34 cellular contexts compared by ENCODE assay signal in genomic region chr5:159290741-159291140, GRCh38. TPM values are rescaled to one million over a fixed set of nuclear protein-coding genes. Genes with fewer than 3 reads are reported as not detected.
DNase-seq lines count a peak whose midpoint lies in the region; ATAC-seq and TF ChIP-seq lines count a peak whose summit lies in the region.
"Had no signal": no experiment of that assay in that cellular context is flagged by ENCODE, and none has a peak within 500 bp of the region (broad histone marks: within the 10 kb centered on the region; RNA-seq: fewer than 3 reads in every experiment).

No MANE protein-coding gene starts in this region.

- H3K4me3 ChIP-seq in OCI-LY3 (ENCODE audit: low read length) = no peak overlapping the region
- H3K4me3 ChIP-seq: left ventricle myocardium inferior, vagina had no signal

- H3K4me3 Mint-ChIP-seq in natural killer cell = no peak overlapping the region
- H3K4me3 Mint-ChIP-seq: CD8-positive, alpha-beta T cell; H9; immature natural killer cell; stimulated activated naive CD8-positive, alpha-beta T cell treated with anti-CD3 and anti-CD28 coated beads, Interleukin-15, amount 100 ng/mL, for 72 hours; T-helper 17 cell had no signal

- ATAC-seq in natural killer cell = no peak
- ATAC-seq: CD8-positive, alpha-beta T cell; right cardiac atrium; Right ventricle myocardium inferior; SK-N-SH treated with all-trans-retinoic acid at 6 μM for 48 hours; stimulated activated naive CD8-positive, alpha-beta T cell treated with anti-CD3 and anti-CD28 coated beads, Interleukin-15, amount 100 ng/mL, for 72 hours; T-helper 17 cell had no signal

- H3K9me3 ChIP-seq in OCI-LY3 (ENCODE audit: insufficient read depth, low read length) = no peaks in the 10 kb centered on the region
- H3K9me3 ChIP-seq: BE2C, vagina had no signal

- no peaks in the 10 kb centered on the region for H4K20me1 ChIP-seq in OCI-LY3 (ENCODE audit: insufficient read depth, low read length)

- H3K27me3 Mint-ChIP-seq in natural killer cell (ENCODE audit: low read depth in 2 of 2) = no peaks in the 10 kb centered on the region
- H3K27me3 Mint-ChIP-seq: stimulated activated naive CD8-positive, alpha-beta T cell treated with anti-CD3 and anti-CD28 coated beads, Interleukin-15, amount 100 ng/mL, for 72 hours; T-helper 17 cell had no signal

- no peaks in the 10 kb centered on the region for H3K36me3 Mint-ChIP-seq in natural killer cell

- no peaks in the 10 kb centered on the region for H3K9me3 Mint-ChIP-seq in natural killer cell
- H3K9me3 Mint-ChIP-seq: CD8-positive, alpha-beta T cell; H9; stimulated activated naive CD8-positive, alpha-beta T cell treated with anti-CD3 and anti-CD28 coated beads, Interleukin-15, amount 100 ng/mL, for 72 hours had no signal

- no peak overlapping the region for H3K27ac ChIP-seq in OCI-LY3 (ENCODE audit: low read length)
- H3K27ac ChIP-seq: brain microvascular endothelial cell, HL-60, left ventricle myocardium inferior, vagina had no signal

- TF ChIP-seq CTCF in OCI-LY3 (IDR thresholded peaks at IDR 0.05; ENCODE audit: low read depth, low read length) (no peak), natural killer cell (IDR thresholded peaks at IDR 0.05) (no peak)

- H2AFZ ChIP-seq in OCI-LY3 (ENCODE audit: low read depth, low read length) = peak overlapping the region; percentile 39

- H3K36me3 ChIP-seq in OCI-LY3 (replicated peaks; ENCODE audit: low read depth, low read length) = peaks cover 4% of the 10 kb centered on the region
- H3K36me3 ChIP-seq: BE2C, brain microvascular endothelial cell, vagina had no signal

- H3K4me1 Mint-ChIP-seq in natural killer cell = no peaks in the 10 kb centered on the region
- H3K4me1 Mint-ChIP-seq: H9; immature natural killer cell; stimulated activated naive CD8-positive, alpha-beta T cell treated with anti-CD3 and anti-CD28 coated beads, Interleukin-15, amount 100 ng/mL, for 72 hours; T-helper 17 cell had no signal

- H3K4me2 ChIP-seq in OCI-LY3 (ENCODE audit: low read length) = no peak overlapping the region

- no peaks in the 10 kb centered on the region for H3K79me2 ChIP-seq in OCI-LY3 (ENCODE audit: low read length)

- peaks cover 30% of the 10 kb centered on the region for H3K4me1 ChIP-seq in OCI-LY3 (ENCODE audit: low read length)
- H3K4me1 ChIP-seq: left ventricle myocardium inferior, vagina had no signal

- DNase-seq in EL (peak; percentile 24), astrocyte of the hippocampus (ENCODE audit: low read depth, low spot score) (peak; percentile 61), left kidney (ENCODE audit: low read depth, low spot score) (peak; percentile 12), NCI-H345 (lab: John Stamatoyannopoulos, UW) (no peak), natural killer cell (no peak), NCI-H526 treated with DMSO at 0.1 percent for 48 hours (lab: John Stamatoyannopoulos, UW) (no peak)
- DNase-seq in stimulated activated CD8-positive, alpha-beta memory T cell treated with anti-CD3 and anti-CD28 coated beads, Interleukin-4, amount 100 ng/mL, for 48 hours = no peak
- DNase-seq: ACHN; activated CD4-positive, alpha-beta T cell treated with anti-CD3 and anti-CD28 coated beads, Interleukin-2, amount 50 U/mL, for 48 hours; activated CD4-positive, CD25-positive, alpha-beta regulatory T cell; activated naive CD4-positive, alpha-beta T cell treated with Interleukin-2 at 50 U/mL for 16 hours; BE2C; brain microvascular endothelial cell; CD8-positive, alpha-beta T cell; H9; immature natural killer cell; Karpas-422; left ventricle myocardium inferior; mesendoderm; NCI-H1417 treated with DMSO at 0.1 percent for 48 hours; NCI-H2081 treated with DMSO at 0.1 percent for 48 hours; NCI-H446; NCI-H82; posterior cingulate gyrus; right cardiac atrium; stimulated activated CD4-positive, alpha-beta T cell treated with anti-CD3 and anti-CD28 coated beads, Interleukin-1b, Interleukin-23, amount 100 ng/mL, for 48 hours; stimulated activated naive CD8-positive, alpha-beta T cell treated with anti-CD3 and anti-CD28 coated beads, Interleukin-15, amount 100 ng/mL, for 72 hours; T-helper 17 cell had no signal

- intact Hi-C loops in natural killer cell (cut with micrococcal nuclease) = no loop called here

- no peaks in the 10 kb centered on the region for H3K27me3 ChIP-seq in OCI-LY3 (ENCODE audit: low read depth, low read length)
- H3K27me3 ChIP-seq: BE2C, brain microvascular endothelial cell, vagina had no signal

- no peak overlapping the region for H3K27ac Mint-ChIP-seq in natural killer cell
- H3K27ac Mint-ChIP-seq: CD8-positive, alpha-beta T cell; H9; immature natural killer cell; stimulated activated naive CD8-positive, alpha-beta T cell treated with anti-CD3 and anti-CD28 coated beads, Interleukin-15, amount 100 ng/mL, for 72 hours; T-helper 17 cell had no signal

- H3K9ac ChIP-seq in OCI-LY3 (ENCODE audit: low read length) = no peak overlapping the region

RNA-seq across cellular contexts. Expression of gene UBLCP1, which starts 27.7 kb away (rescaled TPM):
- 10 to 100 TPM; 30.0 to 37.9 (median 32.1) TPM for total RNA-seq in natural killer cell

RNA-seq across cellular contexts. Expression of gene IL12B, which starts 39.5 kb away (rescaled TPM):
- total RNA-seq in natural killer cell = not detected
- total RNA-seq: CD8-positive, alpha-beta T cell; chondrocyte; H9; left ventricle myocardium inferior; right cardiac atrium; Right ventricle myocardium inferior; T-helper 17 cell; vagina had no signal

Comparison
In these comparisons a context has a peak if more than half of its experiments do, and no peak if none do; other contexts are left out.
1. DNase-seq: peak in EL (single experiment), astrocyte of the hippocampus (single experiment) and left kidney (single experiment); none in stimulated activated CD8-positive, alpha-beta memory T cell treated with anti-CD3 and anti-CD28 coated beads, Interleukin-4, amount 100 ng/mL, for 48 hours (single experiment), NCI-H345 (single experiment), natural killer cell (single experiment) and NCI-H526 treated with DMSO at 0.1 percent for 48 hours (single experiment).